In genomic region chr5:118950354-118950753, GRCh38 we compare ENCODE assay signal across 5 cellular contexts. TPM values are rescaled to one million over a fixed set of nuclear protein-coding genes. Genes with fewer than 3 reads are reported as not detected.
A peak's percentile ranks its signal among the peaks of the same experiment; 100 is the strongest.
DNase-seq lines count a peak whose midpoint lies in the region; ATAC-seq and TF ChIP-seq lines count a peak whose summit lies in the region.
"Not testable (repeated sequence)": the region's sequence is repeated elsewhere in the genome, so short reads cannot be mapped to it uniquely, and the experiment has no call there.

No MANE protein-coding gene starts in this region.

- H3K27ac Mint-ChIP-seq in WTC11 = not testable (repeated sequence)
- peak overlapping the region; percentile 99 for H3K27ac Mint-ChIP-seq in endodermal cell

- H3K18ac ChIP-seq in mesendoderm (ENCODE audit: low read length) = peak overlapping the region; percentile 95

- H3K4me1 ChIP-seq in ES-I3 (ENCODE audit: insufficient read depth, low read length) (peaks cover 18% of the 10 kb centered on the region; the same call in 1 of the 2 replicates), HUES6 (ENCODE audit: control insufficient read depth, insufficient read depth, low read length) (peaks cover 25% of the 10 kb centered on the region), endodermal cell (ENCODE audit: control insufficient read depth, insufficient read depth, low read length) (peaks cover 11% of the 10 kb centered on the region)
- H3K4me1 ChIP-seq in mesendoderm (ENCODE audit: control insufficient read depth, low read depth, low read length) = not testable (repeated sequence)

- H3K4me3 ChIP-seq in HUES6 (ENCODE audit: low read depth, low read length) = peak overlapping the region; percentile 78; the same call in 1 of the 2 replicates
- H3K4me3 ChIP-seq in endodermal cell (ENCODE audit: low read length) = peak overlapping the region; percentile 89
- H3K4me3 ChIP-seq in mesendoderm (ENCODE audit: low read length) = not testable (repeated sequence)

- H3K4me3 Mint-ChIP-seq in WTC11 = peak overlapping the region; percentile 64
- peak overlapping the region; percentile 91 for H3K4me3 Mint-ChIP-seq in endodermal cell

- peak overlapping the region; percentile 61; the same call in 1 of the 2 replicates for H3K9ac ChIP-seq in ES-I3 (ENCODE audit: low read depth, low read length)
- H3K9ac ChIP-seq in HUES6 (ENCODE audit: low read length) = peak overlapping the region; percentile 95
- peak overlapping the region; percentile 90 for H3K9ac ChIP-seq in endodermal cell (ENCODE audit: extremely low read depth, low read length, poor library complexity, severe bottlenecking)
- peak overlapping the region; percentile 65 for H3K9ac ChIP-seq in mesendoderm (ENCODE audit: low read length)

- not testable (repeated sequence) for H3K79me1 ChIP-seq in mesendoderm (ENCODE audit: low read length)

- not testable (repeated sequence) for H2BK5ac ChIP-seq in mesendoderm (ENCODE audit: low read length)

- H3K23ac ChIP-seq in mesendoderm (ENCODE audit: low read length) = not testable (repeated sequence)

- H2BK15ac ChIP-seq in mesendoderm (replicated peaks; ENCODE audit: low read depth) = not testable (repeated sequence)

- not testable (repeated sequence) for H3K27me3 Mint-ChIP-seq in WTC11 (ENCODE audit: low read depth); endodermal cell (ENCODE audit: insufficient read depth)

- peaks cover 35% of the 10 kb centered on the region for H3K79me2 ChIP-seq in mesendoderm (ENCODE audit: control insufficient read depth, insufficient read depth, low read length)

- H3K56ac ChIP-seq in mesendoderm (ENCODE audit: low read length) = peak overlapping the region; percentile 62

- not testable (repeated sequence) for H3K27me3 ChIP-seq in HUES6 (ENCODE audit: control insufficient read depth, insufficient read depth, low read length); endodermal cell (ENCODE audit: control insufficient read depth, insufficient read depth, low read length, poor library complexity, severe bottlenecking); mesendoderm (ENCODE audit: insufficient read depth, low read length, poor library complexity)

- not testable (repeated sequence) for H3K9me3 Mint-ChIP-seq in WTC11, endodermal cell

- WGBS in endodermal cell (ENCODE audit: insufficient coverage in 1 of 2, insufficient read length in 1 of 2), 2 experiments = 75 to 85% methylated on average over 9 of the region's 9 CpGs
- no CpG with 5 or more reads among the region's 9 CpGs for WGBS in mesendoderm (ENCODE audit: extremely low coverage, insufficient coverage, low lambda C conversion rate)

- not testable (repeated sequence) for H4K8ac ChIP-seq in mesendoderm (ENCODE audit: low read depth, low read length)

- POLR2A ChIA-PET in WTC11 (lab: Charles Lee) = not testable (repeated sequence)

- not testable (repeated sequence) for TF ChIP-seq CTCF in WTC11 (IDR thresholded peaks at IDR 0.05); endodermal cell (conservative IDR thresholded peaks at IDR 0.05)

- not testable (repeated sequence) for ATAC-seq in WTC11

- not testable (repeated sequence) for H4K5ac ChIP-seq in mesendoderm (ENCODE audit: low read length)

- CTCF ChIA-PET in WTC11 (lab: Charles Lee) = not testable (repeated sequence)

- H3K4me2 ChIP-seq in mesendoderm (ENCODE audit: low read length) = not testable (repeated sequence)

- not testable (repeated sequence) for H3K4ac ChIP-seq in mesendoderm (ENCODE audit: low read depth, low read length)

- not testable (repeated sequence) for H3K9me3 ChIP-seq in ES-I3 (ENCODE audit: control insufficient read depth, insufficient read depth, low read length); HUES6 (ENCODE audit: control insufficient read depth, insufficient read depth, low read depth, low read length); endodermal cell (ENCODE audit: control insufficient read depth, low read length)

- peak overlapping the region; percentile 27; the same call in 1 of the 2 replicates for H3K27ac ChIP-seq in HUES6 (ENCODE audit: low read depth, low read length)
- H3K27ac ChIP-seq in endodermal cell (ENCODE audit: low read depth, low read length); mesendoderm (ENCODE audit: low read depth, low read length): not testable (repeated sequence)

- not testable (repeated sequence) for H3K36me3 ChIP-seq in ES-I3 (ENCODE audit: insufficient read depth, low read length); endodermal cell (ENCODE audit: control insufficient read depth, insufficient read depth, low read length); mesendoderm (ENCODE audit: control insufficient read depth, insufficient read depth, low read length)
- H3K36me3 ChIP-seq in HUES6 (ENCODE audit: control insufficient read depth, insufficient read depth, low read length) = peaks cover 12% of the 10 kb centered on the region; the same call in 1 of the 2 replicates

- H3K4me1 Mint-ChIP-seq in WTC11 (peaks cover 66% of the 10 kb centered on the region), endodermal cell (peaks cover 65% of the 10 kb centered on the region)

- H3K36me3 Mint-ChIP-seq in WTC11 = not testable (repeated sequence)
- peaks cover 28% of the 10 kb centered on the region for H3K36me3 Mint-ChIP-seq in endodermal cell (ENCODE audit: low read depth)

- H2BK120ac ChIP-seq in mesendoderm (ENCODE audit: low read depth, low read length) = not testable (repeated sequence)

- DNase-seq in WTC11 (ENCODE audit: low spot score); endodermal cell: not testable (repeated sequence)
- DNase-seq in mesendoderm = peak; percentile 8

- H2AK5ac ChIP-seq in mesendoderm (ENCODE audit: low read length) = not testable (repeated sequence)

RNA-seq across cellular contexts. Expression of gene DTWD2, which starts 38.0 kb away (rescaled TPM):
- total RNA-seq in WTC11 (2021) (10.3 to 13.1 TPM (median 10.4 TPM) in 3 replicates), endodermal cell (10 to 100 TPM; 15.2 to 34.9 TPM)
- polyA plus RNA-seq in endodermal cell (2013, experiment 1 of 2) = 6.8 TPM
- 8.5 TPM for polyA plus RNA-seq in endodermal cell (2013, experiment 2 of 2)
- 56.4 TPM for polyA plus RNA-seq in mesendoderm (2013, experiment 1 of 2)
- 60.1 TPM for polyA plus RNA-seq in mesendoderm (2013, experiment 2 of 2)
